Comparison of ENCODE assay signal across 8 cellular contexts in the genomic region with DNA sequence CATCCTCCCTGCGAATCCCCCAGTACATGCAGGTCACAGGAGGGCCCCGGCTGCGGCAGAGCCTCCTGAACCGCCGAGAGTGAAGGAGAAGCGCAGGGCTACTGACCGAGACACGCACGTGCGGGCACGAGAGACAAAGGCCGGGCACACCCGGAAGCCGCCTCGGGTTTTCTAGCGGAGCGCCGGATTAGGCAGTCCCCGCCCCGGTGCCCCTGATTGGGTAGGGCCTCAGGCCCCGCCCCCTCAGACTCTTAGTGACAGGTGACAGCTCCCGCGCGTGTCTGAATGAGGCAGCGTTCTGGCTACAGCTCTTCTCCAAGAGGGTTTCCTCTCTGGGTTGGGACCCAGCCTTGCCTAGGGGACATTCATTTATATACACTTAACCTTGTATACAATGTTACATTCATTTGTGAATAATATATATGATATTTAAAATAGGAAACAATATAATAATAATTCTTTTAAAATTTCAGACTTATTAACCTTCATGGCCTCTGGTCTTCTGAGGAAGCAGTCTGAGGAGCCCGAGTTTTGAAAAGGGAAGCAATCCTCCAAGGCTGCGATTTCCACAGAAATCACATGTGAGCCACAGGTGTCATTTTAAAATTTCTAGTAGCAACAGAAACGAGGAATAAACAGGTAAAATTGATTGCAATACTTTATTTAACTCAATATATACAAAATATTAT. TPM values are rescaled to one million over a fixed set of nuclear protein-coding genes. Genes with fewer than 3 reads are reported as not detected.
DNase-seq lines count a peak whose midpoint lies in the region; ATAC-seq and TF ChIP-seq lines count a peak whose summit lies in the region.
"Not testable (repeated sequence)": the region's sequence is repeated elsewhere in the genome, so short reads cannot be mapped to it uniquely, and the experiment has no call there.

A gene (minus strand): TSS at position 146 of the 689 bp plus-strand sequence. CDS start 143 bp downstream, at position 3.

- not testable (repeated sequence) for H3K27ac ChIP-seq in IMR-90 (ENCODE audit: insufficient read depth, low read length); right atrium auricular region

- not testable (repeated sequence) for H3K23ac ChIP-seq in IMR-90 (ENCODE audit: low read depth, low read length)

- H2BK5ac ChIP-seq in IMR-90 (ENCODE audit: low read depth, low read length, poor library complexity, severe bottlenecking), result not testable (repeated sequence)

- H3K9me3 ChIP-seq in IMR-90 (ENCODE audit: control insufficient read depth, insufficient read depth, low read length); right atrium auricular region: not testable (repeated sequence)

- H2BK120ac ChIP-seq in IMR-90 (ENCODE audit: low read depth, low read length), result not testable (repeated sequence)

- not testable (repeated sequence) for H4K91ac ChIP-seq in IMR-90 (ENCODE audit: insufficient read depth, low read depth, low read length)

- H3K4me3 Mint-ChIP-seq in CD14-positive monocyte, result peak within 1 kb of the TSS; percentile 15 to 52
- not testable (repeated sequence) for H3K4me3 Mint-ChIP-seq in MCF 10A (ENCODE audit: unreplicated experiment); progenitor cell of endocrine pancreas (ENCODE audit: low read depth)

- not testable (repeated sequence) for TF ChIP-seq POLR2A in IMR-90 (IDR thresholded peaks at IDR 0.05; ENCODE audit: low read depth, low read length)

- not testable (repeated sequence) for H3K9ac ChIP-seq in IMR-90 (ENCODE audit: low read depth, low read length)

- H3K36me3 Mint-ChIP-seq in CD14-positive monocyte (peaks cover 19 to 29% of the 10 kb centered on the region in 2 donors), progenitor cell of endocrine pancreas (ENCODE audit: insufficient read depth) (peaks cover 25% of the 10 kb centered on the region)
- H3K36me3 Mint-ChIP-seq in MCF 10A (ENCODE audit: insufficient read depth, unreplicated experiment), result not testable (repeated sequence)

- not testable (repeated sequence) for H3K36me3 ChIP-seq in IMR-90 (ENCODE audit: control insufficient read depth, insufficient read depth, low read length); right atrium auricular region

- not testable (repeated sequence) for H3K14ac ChIP-seq in IMR-90 (replicated peaks; ENCODE audit: low read depth, low read length)

- DNase-seq in CD14-positive monocyte (ENCODE audit: low spot score); IMR-90; MCF 10A (ENCODE audit: unreplicated experiment); right atrium auricular region (ENCODE audit: low spot score); progenitor cell of endocrine pancreas (ENCODE audit: low spot score, unreplicated experiment): not testable (repeated sequence)
- DNase-seq in SK-N-DZ (ENCODE audit: low spot score), result peak; percentile 40

- peak within 1 kb of the TSS; percentile 24 for H2AFZ ChIP-seq in IMR-90 (replicated peaks; ENCODE audit: low read length, poor library complexity)

- H3K56ac ChIP-seq in IMR-90 (ENCODE audit: extremely low read depth, insufficient read depth, low read length), result not testable (repeated sequence)

- 35% methylated on average over 2 of the region's 28 CpGs; no CpG with 5 or more reads in 1 of the 2 experiments for WGBS in IMR-90 (ENCODE audit: extremely low coverage in 2 of 2, insufficient read length in 1 of 2), 2 experiments

- dilution Hi-C loops in IMR-90 (cut with HindIII; ENCODE audit: low sequenced_read_pairs, unreplicated experiment), result not testable (repeated sequence)

- BruUV-seq in IMR-90 (replicated peaks; lab: Mats Ljungman, UMichigan); MCF 10A (replicated peaks; lab: Mats Ljungman, UMichigan): not testable (repeated sequence)

- not testable (repeated sequence) for H3K27me3 Mint-ChIP-seq in CD14-positive monocyte (ENCODE audit: low read depth in 3 of 3); MCF 10A (ENCODE audit: insufficient read depth, unreplicated experiment); progenitor cell of endocrine pancreas

- H2BK20ac ChIP-seq in IMR-90 (ENCODE audit: low read depth, low read length), result not testable (repeated sequence)

- ATAC-seq in GM19328 (IDR thresholded peaks at IDR 0.05; ENCODE audit: unreplicated experiment) (peak; percentile 98), HG02840 (IDR thresholded peaks at IDR 0.05; ENCODE audit: low FRiP score, unreplicated experiment) (peak; percentile 99), IMR-90 (ENCODE audit: low read depth) (peak; percentile 98)

- H3K4ac ChIP-seq in IMR-90 (ENCODE audit: low read depth, low read length), result not testable (repeated sequence)

- H4K5ac ChIP-seq in IMR-90 (ENCODE audit: low read depth, low read length), result not testable (repeated sequence)

- POLR2A ChIA-PET in IMR-90 (lab: Charles Lee; ENCODE audit: unreplicated experiment); MCF 10A (lab: Yijun Ruan, JAX): not testable (repeated sequence)

- H3K9me1 ChIP-seq in IMR-90 (ENCODE audit: insufficient read depth, low read length), result not testable (repeated sequence)

- H2AK9ac ChIP-seq in IMR-90 (replicated peaks; ENCODE audit: low read depth, low read length, poor library complexity), result not testable (repeated sequence)

- H3K4me1 Mint-ChIP-seq in CD14-positive monocyte, result peaks cover 34% of the 10 kb centered on the region
- not testable (repeated sequence) for H3K4me1 Mint-ChIP-seq in MCF 10A (ENCODE audit: insufficient read depth, unreplicated experiment); progenitor cell of endocrine pancreas (ENCODE audit: low read depth)

- not testable (repeated sequence) for TF ChIP-seq RAD21 in IMR-90 (IDR thresholded peaks at IDR 0.05; ENCODE audit: low read length)

- TF ChIP-seq CTCF in CD14-positive monocyte (IDR thresholded peaks at IDR 0.05); IMR-90 (conservative IDR thresholded peaks at IDR 0.05; ENCODE audit: low read depth, low read length); MCF 10A (IDR thresholded peaks at IDR 0.05; ENCODE audit: unreplicated experiment); right atrium auricular region (IDR thresholded peaks at IDR 0.05); progenitor cell of endocrine pancreas (IDR thresholded peaks at IDR 0.05; ENCODE audit: unreplicated experiment): not testable (repeated sequence)

- not testable (repeated sequence) for H3K27me3 ChIP-seq in IMR-90 (ENCODE audit: control insufficient read depth, insufficient read depth, low read length); right atrium auricular region

- H4K8ac ChIP-seq in IMR-90 (ENCODE audit: low read depth in 2 of 2, low read length in 2 of 2), result not testable (repeated sequence)

- peaks cover 16 to 46% (median 39%) of the 10 kb centered on the region in 7 donors for H3K9me3 Mint-ChIP-seq in CD14-positive monocyte
- H3K9me3 Mint-ChIP-seq in MCF 10A (ENCODE audit: unreplicated experiment), result peaks cover 17% of the 10 kb centered on the region
- H3K9me3 Mint-ChIP-seq in progenitor cell of endocrine pancreas (ENCODE audit: low read depth), result not testable (repeated sequence)

- not testable (repeated sequence) for H2AK5ac ChIP-seq in IMR-90 (ENCODE audit: low read depth, low read length)

- CTCF ChIA-PET in IMR-90 (lab: Yijun Ruan, JAX); MCF 10A (lab: Yijun Ruan, JAX): not testable (repeated sequence)

- H3K4me2 ChIP-seq in IMR-90 (ENCODE audit: low read depth, low read length), result not testable (repeated sequence)

- not testable (repeated sequence) for H3K4me3 ChIP-seq in IMR-90 (ENCODE audit: insufficient read depth, low read depth, low read length); right atrium auricular region

- not testable (repeated sequence) for H2BK15ac ChIP-seq in IMR-90 (ENCODE audit: low read depth, low read length)

- H3K27ac Mint-ChIP-seq in CD14-positive monocyte, result peak within 1 kb of the TSS; percentile 73 to 90 (median 85)
- not testable (repeated sequence) for H3K27ac Mint-ChIP-seq in MCF 10A (ENCODE audit: low read depth, unreplicated experiment); progenitor cell of endocrine pancreas

- H3K4me1 ChIP-seq in IMR-90 (ENCODE audit: control insufficient read depth, insufficient read depth, low read length); right atrium auricular region: not testable (repeated sequence)

- not testable (repeated sequence) for H3K18ac ChIP-seq in IMR-90 (ENCODE audit: low read depth, low read length)

- in situ Hi-C loops in IMR-90 (cut with MboI; ENCODE audit: low sequenced_read_pairs), result not testable (repeated sequence)

- not testable (repeated sequence) for H4K20me1 ChIP-seq in IMR-90 (ENCODE audit: insufficient read depth, low read length)

- H3K79me1 ChIP-seq in IMR-90 (ENCODE audit: low read depth in 1 of 2, low read length in 2 of 2), result peaks cover 0 to 12% of the 10 kb centered on the region in 2 experiments; a peak in 3 of 4 replicates

- intact Hi-C loops in CD14-positive monocyte (cut with micrococcal nuclease); IMR-90 (cut with micrococcal nuclease): not testable (repeated sequence)
- intact Hi-C loops in MCF 10A (cut with micrococcal nuclease), result loop anchor here (10.0 kb wide), 1 partner anchor 247 kb away; no protein-coding TSS in a partner anchor

RNA-seq across cellular contexts. Expression of the gene that starts here (rescaled TPM):
- polyA plus RNA-seq in CD14-positive monocyte (1 to 10 TPM; 2.6 to 5.5 TPM), IMR-90 (2012; rRNA removed) (3.0 and 3.2 TPM in 2 replicates)
- total RNA-seq in IMR-90 (2012; rRNA removed) (77.8 and 89.3 TPM in 2 replicates), MCF 10A (2022) (18.1 and 18.8 TPM in 2 replicates), right atrium auricular region (10 to 100 TPM; 10.2 to 22.6 TPM), progenitor cell of endocrine pancreas (233 and 273 TPM in 2 replicates)
- polyA plus RNA-seq in IMR-90 (2012; cell fraction: cytosol; rRNA removed), result 0.91 and 1.6 TPM in 2 replicates
- polyA plus RNA-seq in IMR-90 (2012; cell fraction: nucleus; rRNA removed; ENCODE audit: low replicate concordance), result 2.0 and 10.6 TPM in 2 replicates
- polyA plus RNA-seq in SK-N-DZ (2014; cell fraction: cytosol; rRNA removed), result 18.7 and 21.2 TPM in 2 replicates
- polyA plus RNA-seq in SK-N-DZ (2014; cell fraction: nucleus; rRNA removed), result 10.2 and 17.0 TPM in 2 replicates
